8 cellular contexts compared by ENCODE assay signal in genomic region chr5:100595152-100595811, GRCh38.
DNase-seq lines count a peak whose midpoint lies in the region; ATAC-seq and TF ChIP-seq lines count a peak whose summit lies in the region.

No MANE protein-coding gene starts in this region.

- H3K9ac ChIP-seq in SK-N-SH: peak overlapping the region; percentile 32; the same call in 1 of the 2 replicates
- no peak overlapping the region for H3K9ac ChIP-seq in rectal smooth muscle tissue (ENCODE audit: low read length)

- no peak overlapping the region for H3K4me3 Mint-ChIP-seq in activated T-helper 2 cell treated with anti-CD3 and anti-CD28 coated beads, Interferon-gamma antibody, Interleukin-2, Interleukin-4, amounts not matched to agents 10 μg/mL and 5 μg/mL and 100 μg/mL, durations not matched to agents 14 hours and 24 hours and 36 hours (ENCODE audit: low read depth)

- no peaks in the 10 kb centered on the region for H3K9me3 Mint-ChIP-seq in activated T-helper 2 cell treated with anti-CD3 and anti-CD28 coated beads, Interferon-gamma antibody, Interleukin-2, Interleukin-4, amounts not matched to agents 10 μg/mL and 5 μg/mL and 100 μg/mL, durations not matched to agents 14 hours and 24 hours and 36 hours

- POLR2A ChIA-PET in SK-N-SH (lab: Yijun Ruan, JAX): no interaction called here

- H3K27me3 ChIP-seq in SK-N-SH (ENCODE audit: insufficient read depth): no peaks in the 10 kb centered on the region
- no peaks in the 10 kb centered on the region for H3K27me3 ChIP-seq in rectal smooth muscle tissue (ENCODE audit: control insufficient read depth, insufficient read depth, low read length)

- 35% methylated on average over 7 of the region's 7 CpGs for WGBS in SK-N-SH (ENCODE audit: low lambda C conversion rate)

- TF ChIP-seq CTCF in GM12865 (IDR thresholded peaks at IDR 0.05; ENCODE audit: insufficient read depth, low read depth, low read length, missing control alignments) (no peak), SK-N-SH (IDR thresholded peaks at IDR 0.05) (no peak), foreskin fibroblast (IDR thresholded peaks at IDR 0.05; ENCODE audit: low read depth, low read length) (no peak)

- ATAC-seq in GM18520 (IDR thresholded peaks at IDR 0.05; ENCODE audit: unreplicated experiment) (no peak), GM19324 (IDR thresholded peaks at IDR 0.05; ENCODE audit: low FRiP score, unreplicated experiment) (no peak)

- H3K27ac ChIP-seq in SK-N-SH (ENCODE audit: low read depth in 2 of 2, low read length in 1 of 2): peak overlapping the region; percentile 60 to 80; a peak in 3 of 4 replicates
- H3K27ac ChIP-seq in rectal smooth muscle tissue (ENCODE audit: low read depth, low read length): peak overlapping the region; percentile 17

- no peak overlapping the region for H3K27ac Mint-ChIP-seq in activated T-helper 2 cell treated with anti-CD3 and anti-CD28 coated beads, Interferon-gamma antibody, Interleukin-2, Interleukin-4, amounts not matched to agents 10 μg/mL and 5 μg/mL and 100 μg/mL, durations not matched to agents 14 hours and 24 hours and 36 hours

- CTCF ChIA-PET in SK-N-SH (lab: Yijun Ruan, JAX): no interaction called here

- TF ChIP-seq RAD21 in SK-N-SH (IDR thresholded peaks at IDR 0.05; ENCODE audit: low read length): no peak

- H3K4me2 ChIP-seq in SK-N-SH: peak overlapping the region; percentile 65

- H3K4me3 ChIP-seq in GM12865 (ENCODE audit: low read depth, low read length): no peak overlapping the region
- peak overlapping the region in 1 of 2 experiments; percentile 32; a peak in 2 of 4 replicates for H3K4me3 ChIP-seq in SK-N-SH (ENCODE audit: low read depth in 2 of 2, low read length in 1 of 2)
- H3K4me3 ChIP-seq in foreskin fibroblast (ENCODE audit: low read depth in 1 of 2, low read length in 2 of 2): peak overlapping the region; percentile 12 to 15
- no peak overlapping the region for H3K4me3 ChIP-seq in rectal smooth muscle tissue (ENCODE audit: low read length)

- no peaks in the 10 kb centered on the region for H3K79me2 ChIP-seq in SK-N-SH (ENCODE audit: insufficient read depth)

- H3K36me3 Mint-ChIP-seq in activated T-helper 2 cell treated with anti-CD3 and anti-CD28 coated beads, Interferon-gamma antibody, Interleukin-2, Interleukin-4, amounts not matched to agents 10 μg/mL and 5 μg/mL and 100 μg/mL, durations not matched to agents 14 hours and 24 hours and 36 hours (ENCODE audit: low read depth): no peaks in the 10 kb centered on the region

- no peaks in the 10 kb centered on the region for H3K9me2 ChIP-seq in SK-N-SH

- peaks cover 15% of the 10 kb centered on the region for H3K27me3 Mint-ChIP-seq in activated T-helper 2 cell treated with anti-CD3 and anti-CD28 coated beads, Interferon-gamma antibody, Interleukin-2, Interleukin-4, amounts not matched to agents 10 μg/mL and 5 μg/mL and 100 μg/mL, durations not matched to agents 14 hours and 24 hours and 36 hours (ENCODE audit: low read depth)

- peak in 1 of 2 experiments; percentile 69; a peak in 1 of 4 replicates for TF ChIP-seq EP300 in SK-N-SH (IDR thresholded peaks at IDR 0.05; ENCODE audit: borderline replicate concordance in 1 of 2, low read depth in 1 of 2, low read length in 1 of 2)

- no peaks in the 10 kb centered on the region for H3K9me3 ChIP-seq in SK-N-SH

- peaks cover 14% of the 10 kb centered on the region for H3F3A ChIP-seq in SK-N-SH (replicated peaks; ENCODE audit: insufficient read depth)

- no peaks in the 10 kb centered on the region for H4K20me1 ChIP-seq in SK-N-SH (ENCODE audit: insufficient read depth)

- H3K36me3 ChIP-seq in SK-N-SH (replicated peaks in 1 of 2; ENCODE audit: control insufficient read depth in 1 of 2, insufficient read depth in 2 of 2, low read length in 1 of 2) (no peaks in the 10 kb centered on the region), rectal smooth muscle tissue (ENCODE audit: control insufficient read depth, insufficient read depth, low read length) (no peaks in the 10 kb centered on the region)

- H3K4me1 ChIP-seq in SK-N-SH (ENCODE audit: control insufficient read depth in 1 of 2, insufficient read depth in 2 of 2, low read depth in 1 of 2, low read length in 1 of 2): peaks cover 0 to 6% of the 10 kb centered on the region in 2 experiments; a peak in 1 of 4 replicates
- H3K4me1 ChIP-seq in rectal smooth muscle tissue (ENCODE audit: control insufficient read depth, insufficient read depth, low read length): peaks cover 3% of the 10 kb centered on the region

- DNase-seq in GM12865 (ENCODE audit: low read depth) (peak; percentile 3), SK-N-SH (peak; percentile 1), foreskin fibroblast (peak; percentile 84 to 93)
- DNase-seq in stimulated activated CD4-positive, alpha-beta T cell treated with anti-CD3 and anti-CD28 coated beads, Interleukin-4, amount 100 ng/mL, for 24 hours: no peak
- no peak for DNase-seq in activated T-helper 2 cell treated with anti-CD3 and anti-CD28 coated beads, Interferon-gamma antibody, Interleukin-2, Interleukin-4, amounts not matched to agents 10 μg/mL and 5 μg/mL and 100 μg/mL, durations not matched to agents 14 hours and 24 hours and 36 hours (ENCODE audit: low spot score)

- intact Hi-C loops in activated T-helper 2 cell treated with anti-CD3 and anti-CD28 coated beads, Interferon-gamma antibody, Interleukin-2, Interleukin-4, amounts not matched to agents 10 μg/mL and 5 μg/mL and 100 μg/mL, durations not matched to agents 14 hours and 24 hours and 36 hours (cut with micrococcal nuclease): no loop called here

- H2AFZ ChIP-seq in SK-N-SH (ENCODE audit: low read depth): no peak overlapping the region

- H3K4me1 Mint-ChIP-seq in activated T-helper 2 cell treated with anti-CD3 and anti-CD28 coated beads, Interferon-gamma antibody, Interleukin-2, Interleukin-4, amounts not matched to agents 10 μg/mL and 5 μg/mL and 100 μg/mL, durations not matched to agents 14 hours and 24 hours and 36 hours (ENCODE audit: low read depth): peaks cover 6% of the 10 kb centered on the region

TF ChIP-seq in SK-N-SH, 30 proteins besides CTCF, POLR2A, EP300 and RAD21:
- TF ChIP-seq TCF12 (IDR thresholded peaks at IDR 0.05) (peak; percentile 94), JUND (IDR thresholded peaks at IDR 0.05) (peak; percentile 94), RXRA (IDR thresholded peaks at IDR 0.05; ENCODE audit: borderline replicate concordance, low read depth) (peak; percentile 30; the same call in 1 of the 2 replicates), FOSL2 (IDR thresholded peaks at IDR 0.05; ENCODE audit: borderline replicate concordance, low read depth) (peak; percentile 92), SIN3A (IDR thresholded peaks at IDR 0.05; ENCODE audit: borderline replicate concordance, low read depth, low read length) (0 out of 2 replicates have a peak, but pooled peaks have one; percentile 47), PBX3 (IDR thresholded peaks at IDR 0.05) (peak; percentile 91), GATA2 (CRISPR knock-in tag; IDR thresholded peaks at IDR 0.05) (no peak), MXI1 (IDR thresholded peaks at IDR 0.05; ENCODE audit: low read depth, low read length) (no peak), MAX (IDR thresholded peaks at IDR 0.05; ENCODE audit: low read depth) (0 out of 2 replicates have a peak, but pooled peaks have one; percentile 32), POLR2AphosphoS5 (IDR thresholded peaks at IDR 0.05; ENCODE audit: low read depth, low read length) (peak; percentile 62; the same call in 1 of the 2 replicates), NFIC (IDR thresholded peaks at IDR 0.05; ENCODE audit: borderline replicate concordance) (peak; percentile 85)

Comparison
In these comparisons a context has a peak if more than half of its experiments do, and no peak if none do; other contexts are left out.
1. DNase-seq: peak in GM12865 (single experiment), SK-N-SH (single experiment) and foreskin fibroblast (2 of 2); none in stimulated activated CD4-positive, alpha-beta T cell treated with anti-CD3 and anti-CD28 coated beads, Interleukin-4, amount 100 ng/mL, for 24 hours (single experiment) and activated T-helper 2 cell treated with anti-CD3 and anti-CD28 coated beads, Interferon-gamma antibody, Interleukin-2, Interleukin-4, amounts not matched to agents 10 μg/mL and 5 μg/mL and 100 μg/mL, durations not matched to agents 14 hours and 24 hours and 36 hours (single experiment).
2. H3K4me3 ChIP-seq: peak in foreskin fibroblast (2 of 2); none in GM12865 (single experiment) and rectal smooth muscle tissue (single experiment).